In genomic region chr20:48975955-48976354, GRCh38 we compare ENCODE assay signal across 1 cellular context.
TF ChIP-seq lines count a peak whose summit lies in the region.

No MANE protein-coding gene starts in this region.

TF ChIP-seq in HepG2, 621 proteins besides CTCF, POLR2A, EP300 and RAD21:
- no peak for TF ChIP-seq HDAC2 (CRISPR knock-in tag; IDR thresholded peaks at IDR 0.05)
- TF ChIP-seq RBM22 (optimal IDR thresholded peaks at IDR 0.05; ENCODE audit: low read length): peak; percentile 82
TF ChIP-seq in HepG2: peak in this region for 1.
